8 cellular contexts compared by ENCODE assay signal in the genomic region with DNA sequence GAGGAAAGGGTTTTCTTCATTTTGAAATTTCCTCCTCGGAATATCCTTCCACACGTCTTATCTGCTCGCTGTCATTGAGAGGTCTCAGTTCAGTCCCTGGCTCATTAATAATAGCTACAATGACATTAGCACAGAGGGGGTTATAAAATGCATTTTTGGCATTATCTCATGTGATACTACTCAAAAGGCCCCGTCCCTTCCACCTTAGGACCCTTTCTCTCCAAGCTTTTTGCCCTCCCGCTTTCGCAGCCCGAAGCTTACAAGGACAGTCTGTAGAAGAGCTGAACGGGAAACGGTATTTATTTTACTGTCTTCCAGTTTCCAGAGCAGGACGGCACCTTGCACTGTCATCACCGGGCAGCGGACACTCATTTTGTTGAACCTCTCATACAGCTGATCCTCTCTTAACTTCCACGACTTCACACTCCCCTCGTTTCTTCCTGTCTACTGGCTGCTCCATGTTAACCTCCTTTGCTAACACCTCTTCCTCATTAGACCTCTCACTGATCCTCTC. TPM values are rescaled to one million over a fixed set of nuclear protein-coding genes. Genes with fewer than 3 reads are reported as not detected.
A peak's percentile ranks its signal among the peaks of the same experiment; 100 is the strongest.
DNase-seq lines count a peak whose midpoint lies in the region; ATAC-seq, FAIRE-seq and TF ChIP-seq lines count a peak whose summit lies in the region.

No MANE protein-coding gene starts in this region.

- no peak for DNase-seq in glutamatergic neuron
- DNase-seq in effector CD4-positive, alpha-beta T cell = no peak
- no peak for DNase-seq in urothelium cell line (ENCODE audit: low spot score)
- DNase-seq in RKO (ENCODE audit: low spot score) = no peak

- no peaks in the 10 kb centered on the region for H4K20me1 ChIP-seq in SU-DHL-6 (ENCODE audit: low read depth, low read length)

- H2AFZ ChIP-seq in SU-DHL-6 (ENCODE audit: low read depth, low read length, severe bottlenecking) = peak overlapping the region; percentile 24

- peaks cover 16% of the 10 kb centered on the region for H3K27me3 Mint-ChIP-seq in glutamatergic neuron (ENCODE audit: unreplicated experiment)

- H3K4me3 Mint-ChIP-seq in glutamatergic neuron (ENCODE audit: unreplicated experiment) = peak overlapping the region; percentile 32

- POLR2A ChIA-PET in HEK293 (lab: Yijun Ruan, JAX) = no interaction called here

- peak overlapping the region; percentile 37 for H3K4me2 ChIP-seq in SU-DHL-6 (ENCODE audit: low read depth, low read length, poor library complexity, severe bottlenecking)

- peaks cover 7% of the 10 kb centered on the region for H3K4me1 Mint-ChIP-seq in glutamatergic neuron (ENCODE audit: low read depth, unreplicated experiment)

- H3K27me3 ChIP-seq in SU-DHL-6 (ENCODE audit: low read length) = no peaks in the 10 kb centered on the region

- no peaks in the 10 kb centered on the region for H3K79me2 ChIP-seq in SU-DHL-6 (ENCODE audit: insufficient read depth, low read length)

- H3K9me2 ChIP-seq in SU-DHL-6 (replicated peaks; ENCODE audit: insufficient read depth, low read length) = no peaks in the 10 kb centered on the region

- TF ChIP-seq CTCF in HEK293 (tag by site-specific recombination; IDR thresholded peaks at IDR 0.05) = no peak
- peak; percentile 6 for TF ChIP-seq CTCF in SU-DHL-6 (IDR thresholded peaks at IDR 0.05; ENCODE audit: insufficient read depth, low read length, poor library complexity, severe bottlenecking)
- TF ChIP-seq CTCF in glutamatergic neuron (IDR thresholded peaks at IDR 0.05; ENCODE audit: partially characterized antibody, unreplicated experiment) = peak; percentile 11

- CTCF ChIA-PET in HEK293 (lab: Yijun Ruan, JAX) = no interaction called here

- peaks cover 14% of the 10 kb centered on the region; the same call in 1 of the 2 replicates for H3F3A ChIP-seq in SU-DHL-6 (ENCODE audit: insufficient read depth)

- no peak overlapping the region for H3K27ac ChIP-seq in HEK293 (ENCODE audit: extremely low read depth, low read depth, low read length)
- H3K27ac ChIP-seq in SU-DHL-6 (ENCODE audit: low read depth, low read length) = no peak overlapping the region
- peak overlapping the region in 12 of 21 experiments; percentile 13 to 69 (median 52) for H3K27ac ChIP-seq in skin epidermis

- peak overlapping the region; percentile 5 for H3K27ac Mint-ChIP-seq in glutamatergic neuron (ENCODE audit: unreplicated experiment)

- H3K9ac ChIP-seq in SU-DHL-6 (ENCODE audit: low read length) = no peak overlapping the region; the same call in 1 of the 2 replicates

- H3K4me1 ChIP-seq in HEK293 (ENCODE audit: control insufficient read depth, insufficient read depth, low read length) = no peaks in the 10 kb centered on the region

- H3K9me3 ChIP-seq in HEK293 (ENCODE audit: control insufficient read depth, insufficient read depth, low read depth, low read length) = no peaks in the 10 kb centered on the region
- no peaks in the 10 kb centered on the region for H3K9me3 ChIP-seq in SU-DHL-6 (ENCODE audit: insufficient read depth, low read length)

- no peak overlapping the region for H3K4me3 ChIP-seq in HEK293 (ENCODE audit: low read depth, low read length)
- H3K4me3 ChIP-seq in SU-DHL-6 (ENCODE audit: insufficient read depth, low read length, poor library complexity, severe bottlenecking) = no peak overlapping the region
- H3K4me3 ChIP-seq in skin epidermis = peak overlapping the region in 1 of 7 experiments; percentile 9

- peaks cover 6% of the 10 kb centered on the region for H3K9me3 Mint-ChIP-seq in glutamatergic neuron (ENCODE audit: unreplicated experiment)

- FAIRE-seq in urothelium cell line (lab: Jason Lieb, UNC) = no peak

- H3K36me3 ChIP-seq in HEK293 (ENCODE audit: control insufficient read depth in 2 of 2, insufficient read depth in 1 of 2, low read length in 2 of 2) = no peaks in the 10 kb centered on the region
- H3K36me3 ChIP-seq in SU-DHL-6 (ENCODE audit: low read length) = no peaks in the 10 kb centered on the region

- no peak for ATAC-seq in GM19035 (IDR thresholded peaks at IDR 0.05; ENCODE audit: unreplicated experiment)

- H3K36me3 Mint-ChIP-seq in glutamatergic neuron (ENCODE audit: unreplicated experiment) = no peaks in the 10 kb centered on the region

TF ChIP-seq in HEK293, 187 proteins besides CTCF, POLR2A, EP300 and RAD21:
- TF ChIP-seq PRDM10 (tag by site-specific recombination; IDR thresholded peaks at IDR 0.05) (0 out of 2 replicates have a peak, but pooled peaks have one; percentile 2), ZNF335 (tag by site-specific recombination; conservative IDR thresholded peaks at IDR 0.05) (peak; percentile 78; the same call in 1 of the 2 replicates), ZNF530 (tag by site-specific recombination; IDR thresholded peaks at IDR 0.05; ENCODE audit: low read depth) (no peak), ZNF548 (tag by site-specific recombination; IDR thresholded peaks at IDR 0.05) (no peak)

RNA-seq across cellular contexts. Expression of gene PLEKHO2, which starts 5.6 kb away (rescaled TPM):
- total RNA-seq in glutamatergic neuron (ENCODE audit: unreplicated experiment) = 18.0 TPM

RNA-seq across cellular contexts. Expression of gene PIF1, which starts 10.6 kb away (rescaled TPM):
- 8.6 TPM for total RNA-seq in glutamatergic neuron (ENCODE audit: unreplicated experiment)

Comparison
In these comparisons a context has a peak if more than half of its experiments do, and no peak if none do; other contexts are left out.
1. H3K27ac ChIP-seq: peak in skin epidermis (12 of 21); none in HEK293 (single experiment) and SU-DHL-6 (single experiment).